8 cellular contexts compared by ENCODE assay signal in genomic region chr6:39980839-39981580, GRCh38. TPM values are rescaled to one million over a fixed set of nuclear protein-coding genes. Genes with fewer than 3 reads are reported as not detected.
DNase-seq lines count a peak whose midpoint lies in the region; ATAC-seq, FAIRE-seq and TF ChIP-seq lines count a peak whose summit lies in the region.

No MANE protein-coding gene starts in this region.

- H2AFZ ChIP-seq in keratinocyte (ENCODE audit: control insufficient read depth, low read length), result no peak overlapping the region

- H3K4me3 Mint-ChIP-seq in MCF 10A (ENCODE audit: unreplicated experiment), result no peak overlapping the region

- no peaks in the 10 kb centered on the region for H3K9me3 Mint-ChIP-seq in MCF 10A (ENCODE audit: unreplicated experiment)

- H3K9me1 ChIP-seq in keratinocyte (ENCODE audit: control insufficient read depth, extremely low read depth, insufficient read depth, low read length), result no peaks in the 10 kb centered on the region

- CTCF ChIA-PET in MCF 10A (lab: Yijun Ruan, JAX), result interaction anchor here (0.6 to 4.9 kb wide), 38 partner anchors 14 to 1090 kb away, joined by 3 to 24 read pairs (median 4); no protein-coding TSS in a partner anchor

- H3K4me1 ChIP-seq in keratinocyte (ENCODE audit: control insufficient read depth, extremely low read depth, insufficient read depth, low read length) (no peaks in the 10 kb centered on the region), tibial artery (peaks cover 0 to 39% (median 30%) of the 10 kb centered on the region in 4 donors)

- H3K27ac ChIP-seq in keratinocyte (ENCODE audit: control insufficient read depth, insufficient read depth, low read length) (no peak overlapping the region), tibial artery (peak overlapping the region; percentile 64)

- no peaks in the 10 kb centered on the region for H3K27me3 Mint-ChIP-seq in MCF 10A (ENCODE audit: insufficient read depth, unreplicated experiment)

- POLR2A ChIA-PET in MCF 10A (lab: Yijun Ruan, JAX), result interaction anchor here (0.6 kb wide), 1 partner anchor 200 kb away, joined by 3 read pairs; no protein-coding TSS in a partner anchor

- intact Hi-C loops in MCF 10A (cut with micrococcal nuclease), result loop anchor here (1.0 to 2.0 kb wide), 3 partner anchors 864 to 1086 kb away; no protein-coding TSS in a partner anchor
- intact Hi-C loops in tibial artery (cut with DNase I; ENCODE audit: low total_unique reads), result loop anchor here (5.0 to 10.0 kb wide), 2 partner anchors 326 to 1064 kb away; partner anchors contain the start of gene TSPO2

- no peak for ATAC-seq in HG02885 (IDR thresholded peaks at IDR 0.05; ENCODE audit: poor library complexity, unreplicated experiment)
- ATAC-seq in GM19397 (IDR thresholded peaks at IDR 0.05; ENCODE audit: unreplicated experiment), result no peak

- H3K36me3 Mint-ChIP-seq in MCF 10A (ENCODE audit: insufficient read depth, unreplicated experiment), result no peaks in the 10 kb centered on the region

- no peaks in the 10 kb centered on the region for H3K79me2 ChIP-seq in keratinocyte (ENCODE audit: control insufficient read depth, insufficient read depth, low read length)

- peak; percentile 65 for DNase-seq in Ammon's horn (ENCODE audit: low spot score)
- peak; percentile 13 for DNase-seq in GM19238 (ENCODE audit: insufficient read length, low spot score)
- peak; percentile 72 to 76 for DNase-seq in NCI-H446 (lab: John Stamatoyannopoulos, UW)
- peak; percentile 63 for DNase-seq in MCF 10A (ENCODE audit: unreplicated experiment)
- DNase-seq in keratinocyte (ENCODE audit: low read depth, low spot score), result no peak
- peak in 1 of 2 donors; percentile 45 for DNase-seq in tibial artery

- no peak overlapping the region for H3K27ac Mint-ChIP-seq in MCF 10A (ENCODE audit: low read depth, unreplicated experiment)

- dilution Hi-C loops in keratinocyte (cut with MboI; ENCODE audit: extremely low pct_ligation_motif_present, low sequenced_read_pairs), result no loop called here

- no peak overlapping the region for H3K4me2 ChIP-seq in keratinocyte (ENCODE audit: control insufficient read depth, extremely low read depth, insufficient read depth, low read depth, low read length)

- H3K9me3 ChIP-seq in keratinocyte (ENCODE audit: control insufficient read depth, low read depth, low read length), result no peaks in the 10 kb centered on the region
- no peaks in the 10 kb centered on the region for H3K9me3 ChIP-seq in tibial artery

- FAIRE-seq in keratinocyte (lab: Jason Lieb, UNC), result peak; percentile 57

- TF ChIP-seq CTCF in MCF 10A (IDR thresholded peaks at IDR 0.05; ENCODE audit: unreplicated experiment), result peak; percentile 46
- TF ChIP-seq CTCF in keratinocyte (optimal IDR thresholded peaks at IDR 0.05 in 1 of 3, IDR thresholded peaks at IDR 0.05 in 1 of 3, conservative IDR thresholded peaks at IDR 0.05 in 1 of 3; ENCODE audit: extremely low read depth in 1 of 3, insufficient read depth in 2 of 3, low read length in 3 of 3), result peak; percentile 42 to 62 (median 54)
- peak; percentile 44 to 63 for TF ChIP-seq CTCF in tibial artery (IDR thresholded peaks at IDR 0.05)

- no peak overlapping the region for H3K4me3 ChIP-seq in keratinocyte (ENCODE audit: control insufficient read depth in 2 of 3, extremely low read depth in 1 of 3, insufficient read depth in 2 of 3, low read depth in 1 of 3, low read length in 3 of 3)
- no peak overlapping the region for H3K4me3 ChIP-seq in tibial artery

- no peaks in the 10 kb centered on the region for H4K20me1 ChIP-seq in keratinocyte (ENCODE audit: control insufficient read depth, extremely low read depth, insufficient read depth, low read length)

- no peak overlapping the region for H3K9ac ChIP-seq in keratinocyte (ENCODE audit: control insufficient read depth, extremely low read depth, insufficient read depth, low read length)

- BruUV-seq in MCF 10A (replicated peaks; lab: Mats Ljungman, UMichigan), result no TSS peak

- H3K27me3 ChIP-seq in keratinocyte (ENCODE audit: control insufficient read depth, extremely low read depth, insufficient read depth, low read length), result no peaks in the 10 kb centered on the region
- H3K27me3 ChIP-seq in tibial artery, result no peaks in the 10 kb centered on the region

- H3K36me3 ChIP-seq in keratinocyte (ENCODE audit: control insufficient read depth in 2 of 2, extremely low read depth in 1 of 2, insufficient read depth in 2 of 2, low read length in 2 of 2) (no peaks in the 10 kb centered on the region), tibial artery (no peaks in the 10 kb centered on the region)

- no peaks in the 10 kb centered on the region for H3K4me1 Mint-ChIP-seq in MCF 10A (ENCODE audit: insufficient read depth, unreplicated experiment)

RNA-seq across cellular contexts. Expression of gene MOCS1, which starts 46.7 kb away (rescaled TPM):
- total RNA-seq in MCF 10A (2022), result 4.9 and 5.3 TPM in 2 replicates
- polyA plus RNA-seq in keratinocyte, result 2.2 to 2.7 TPM (median 2.5 TPM) in 3 replicates
- 1.3 TPM for polyA plus RNA-seq in keratinocyte (2011; ENCODE audit: low read depth)
- 1.7 and 2.2 TPM in 2 replicates for polyA plus RNA-seq in keratinocyte (2011; cell fraction: cytosol; rRNA removed)
- 2.2 and 2.3 TPM in 2 replicates for polyA plus RNA-seq in keratinocyte (2011; cell fraction: nucleus; rRNA removed)
- 0.83 and 2.7 TPM in 2 replicates for polyA plus RNA-seq in keratinocyte (2012; ENCODE audit: low replicate concordance)
- 5.7 to 6.4 TPM (median 6.2 TPM) in 3 replicates for polyA minus RNA-seq in keratinocyte
- polyA minus RNA-seq in keratinocyte (2011; cell fraction: cytosol; rRNA and poly(A)+ RNA removed), result 3.8 TPM
- 2.0 and 2.2 TPM in 2 replicates for polyA minus RNA-seq in keratinocyte (2011; cell fraction: nucleus; rRNA and poly(A)+ RNA removed)
